ENCODE assay signal across 17 cellular contexts in genomic region chr15:41474436-41474835, GRCh38. TPM values are rescaled to one million over a fixed set of nuclear protein-coding genes. Genes with fewer than 3 reads are reported as not detected.
DNase-seq lines count a peak whose midpoint lies in the region; ATAC-seq and TF ChIP-seq lines count a peak whose summit lies in the region.
"Had no signal": no experiment of that assay in that cellular context is flagged by ENCODE, and none has a peak within 500 bp of the region (broad histone marks: within the 10 kb centered on the region; RNA-seq: fewer than 3 reads in every experiment).

No MANE protein-coding gene starts in this region.

- H3K4me1 ChIP-seq in breast epithelium, result no peaks in the 10 kb centered on the region
- H3K4me1 ChIP-seq in Peyer's patch, result peaks cover 0 to 6% (median 1%) of the 10 kb centered on the region in 4 donors
- H3K4me1 ChIP-seq in right lobe of liver, result peaks cover 0 to 23% (median 8%) of the 10 kb centered on the region in 4 donors
- H3K4me1 ChIP-seq in stomach, result peaks cover 0 to 11% (median 3%) of the 10 kb centered on the region in 4 donors
- H3K4me1 ChIP-seq: SJCRH30 had no signal

- H3K27me3 ChIP-seq in breast epithelium (no peaks in the 10 kb centered on the region), Peyer's patch (no peaks in the 10 kb centered on the region), right lobe of liver (no peaks in the 10 kb centered on the region), stomach (no peaks in the 10 kb centered on the region)
- H3K27me3 ChIP-seq: SJCRH30 had no signal

- no peak overlapping the region for H3K27ac Mint-ChIP-seq in MCF 10A (ENCODE audit: low read depth, unreplicated experiment)
- H3K27ac Mint-ChIP-seq: HFFc6 had no signal

- POLR2A ChIA-PET in MCF 10A (lab: Yijun Ruan, JAX), result interaction anchor here (1.1 kb wide), 1 partner anchor 70 kb away, joined by 3 read pairs; the partner anchor contains the start of gene RPAP1

- no peak for TF ChIP-seq EP300 in stomach (IDR thresholded peaks at IDR 0.05)

- no peaks in the 10 kb centered on the region for H3K9me3 Mint-ChIP-seq in MCF 10A (ENCODE audit: unreplicated experiment)
- H3K9me3 Mint-ChIP-seq: H9, HFFc6 had no signal

- H3K9me3 ChIP-seq in breast epithelium, result no peaks in the 10 kb centered on the region
- H3K9me3 ChIP-seq in Peyer's patch, result no peaks in the 10 kb centered on the region
- H3K9me3 ChIP-seq in right lobe of liver, result no peaks in the 10 kb centered on the region
- no peaks in the 10 kb centered on the region for H3K9me3 ChIP-seq in stomach
- H3K9me3 ChIP-seq: SJCRH30 had no signal

- TF ChIP-seq CTCF in breast epithelium (IDR thresholded peaks at IDR 0.05) (no peak), MCF 10A (IDR thresholded peaks at IDR 0.05; ENCODE audit: unreplicated experiment) (no peak), Peyer's patch (IDR thresholded peaks at IDR 0.05) (peak in 1 of 6 experiments; percentile 16), right lobe of liver (IDR thresholded peaks at IDR 0.05) (peak in 1 of 4 donors; percentile 24), stomach (IDR thresholded peaks at IDR 0.05) (peak in 1 of 7 experiments; percentile 6)

- H3K4me1 Mint-ChIP-seq in MCF 10A (ENCODE audit: insufficient read depth, unreplicated experiment), result peaks cover 18% of the 10 kb centered on the region
- H3K4me1 Mint-ChIP-seq: H9 had no signal

- no peak for DNase-seq in breast epithelium (ENCODE audit: low spot score in 2 of 2)
- no peak for DNase-seq in MCF 10A (ENCODE audit: unreplicated experiment)
- DNase-seq in Peyer's patch, result no peak
- DNase-seq in right lobe of liver, result peak in 2 of 3 donors; percentile 25 to 59
- peak; percentile 47 for DNase-seq in stomach
- no peak for DNase-seq in NCI-H2171 treated with DMSO at 0.1 percent for 48 hours (lab: John Stamatoyannopoulos, UW)
- no peak for DNase-seq in central memory CD4-positive, alpha-beta T cell
- DNase-seq: DMS79, H9, HFFc6, KBM-7, NCI-H1105 treated with DMSO at 0.1 percent for 48 hours, NCI-H2171, NCI-H524 treated with DMSO at 0.1 percent for 48 hours, NCI-H82, SJCRH30 had no signal

- TF ChIP-seq POLR2A in breast epithelium (IDR thresholded peaks at IDR 0.05) (no peak), Peyer's patch (IDR thresholded peaks at IDR 0.05) (no peak), right lobe of liver (IDR thresholded peaks at IDR 0.05) (no peak), stomach (IDR thresholded peaks at IDR 0.05) (no peak)

- H3K4me3 Mint-ChIP-seq in MCF 10A (ENCODE audit: unreplicated experiment), result no peak overlapping the region
- H3K4me3 Mint-ChIP-seq: H9, HFFc6 had no signal

- H3K27ac ChIP-seq in breast epithelium, result peak overlapping the region; percentile 70 to 74
- H3K27ac ChIP-seq in Peyer's patch, result peak overlapping the region in 3 of 4 donors; percentile 20 to 69 (median 33)
- peak overlapping the region; percentile 48 to 91 (median 84) for H3K27ac ChIP-seq in right lobe of liver
- peak overlapping the region; percentile 54 to 78 (median 68) for H3K27ac ChIP-seq in stomach
- H3K27ac ChIP-seq: SJCRH30 had no signal

- ATAC-seq in right lobe of liver (peak; percentile 84 to 92 (median 89)), GM21576 (IDR thresholded peaks at IDR 0.05; ENCODE audit: unreplicated experiment) (no peak)

- no peak overlapping the region for H3K4me3 ChIP-seq in breast epithelium
- no peak overlapping the region for H3K4me3 ChIP-seq in Peyer's patch
- no peak overlapping the region for H3K4me3 ChIP-seq in right lobe of liver
- H3K4me3 ChIP-seq in stomach, result no peak overlapping the region
- H3K4me3 ChIP-seq: SJCRH30 had no signal

- CTCF ChIA-PET in MCF 10A (lab: Yijun Ruan, JAX), result interaction anchor here (0.6 kb wide), 1 partner anchor 33 kb away, joined by 3 read pairs; no protein-coding TSS in a partner anchor

- no TSS peak for BruUV-seq in MCF 10A (replicated peaks; lab: Mats Ljungman, UMichigan)

- no peaks in the 10 kb centered on the region for H3K27me3 Mint-ChIP-seq in MCF 10A (ENCODE audit: insufficient read depth, unreplicated experiment)

- intact Hi-C loops in breast epithelium (cut with DNase I; ENCODE audit: low total_unique reads), result no loop called here
- intact Hi-C loops in MCF 10A (cut with micrococcal nuclease), result no loop called here
- intact Hi-C loops in right lobe of liver (cut with DNase I), result no loop called here
- intact Hi-C loops in stomach (cut with DNase I; ENCODE audit: low total_unique reads), result no loop called here

- H3K36me3 ChIP-seq in breast epithelium (peaks cover 11% of the 10 kb centered on the region), Peyer's patch (peaks cover 0 to 97% (median 2%) of the 10 kb centered on the region in 3 donors), right lobe of liver (peaks cover 0 to 81% (median 29%) of the 10 kb centered on the region in 4 donors), stomach (peaks cover 81 to 100% (median 100%) of the 10 kb centered on the region in 4 donors)

- 43% methylated on average over 4 of the region's 8 CpGs for WGBS in right lobe of liver (ENCODE audit: insufficient coverage, low coverage, low lambda C conversion rate, missing lambda C conversion rate)
- 39 to 89% (median 52%) methylated on average over 8 of the region's 8 CpGs for WGBS in stomach, 5 donors

- peaks cover 97% of the 10 kb centered on the region for H3K36me3 Mint-ChIP-seq in MCF 10A (ENCODE audit: insufficient read depth, unreplicated experiment)

RNA-seq across cellular contexts. Expression of gene ITPKA, which starts 19.2 kb away (rescaled TPM):
- total RNA-seq in breast epithelium (under 1 TPM in 1 of 3 donors, not detected in 2; 0.15 TPM), MCF 10A (2022) (13.5 and 23.4 TPM in 2 replicates), Peyer's patch (10 to 100 TPM; 28.9 to 95.6 (median 93.9) TPM), right lobe of liver (10 to 100 TPM in 2 of 6 experiments, 1 to 10 TPM in 1, under 1 TPM in 3; 0.60 to 15.5 (median 1.4) TPM), stomach (100 to 1,000 TPM in 1 of 5 donors, 10 to 100 TPM in 3, 1 to 10 TPM in 1; 3.6 to 308 (median 30.9) TPM)
- 10 to 100 TPM in 1 of 3 donors, 1 to 10 TPM in 2; 3.0 to 35.7 (median 6.8) TPM for polyA plus RNA-seq in stomach

RNA-seq across cellular contexts. Expression of gene LTK, which starts 39.2 kb away (rescaled TPM):
- total RNA-seq in breast epithelium (under 1 TPM in 2 of 3 donors, not detected in 1; 0.29 to 0.66 TPM), MCF 10A (2022) (0.17 TPM in 1 of 2 replicates, not detected in the other), Peyer's patch (10 to 100 TPM in 3 of 4 donors, not detected in 1; 13.8 to 39.0 (median 26.3) TPM), right lobe of liver (1 to 10 TPM in 4 of 6 experiments, under 1 TPM in 2; 0.56 to 3.3 (median 1.8) TPM), stomach (10 to 100 TPM in 2 of 5 donors, 1 to 10 TPM in 3; 4.9 to 25.2 (median 9.7) TPM)
- 1 to 10 TPM; 1.2 to 3.5 (median 1.7) TPM for polyA plus RNA-seq in stomach

RNA-seq across cellular contexts. Expression of gene RTF1, which starts 57.5 kb away (rescaled TPM):
- 10 to 100 TPM; 33.1 to 49.0 (median 34.2) TPM for total RNA-seq in breast epithelium
- 30.2 and 30.6 TPM in 2 replicates for total RNA-seq in MCF 10A (2022)
- total RNA-seq in Peyer's patch, result 10 to 100 TPM; 15.2 to 33.0 (median 23.8) TPM
- 10 to 100 TPM; 10.5 to 21.5 (median 14.2) TPM for total RNA-seq in right lobe of liver
- total RNA-seq in stomach, result 10 to 100 TPM in 4 of 5 donors, 1 to 10 TPM in 1; 8.8 to 47.9 (median 44.6) TPM
- polyA plus RNA-seq in stomach, result 10 to 100 TPM; 13.4 to 46.0 (median 16.7) TPM

Comparison
In these comparisons a context has a peak if more than half of its experiments do, and no peak if none do; other contexts are left out.
1. DNase-seq: peak in right lobe of liver (2 of 3) and stomach (single experiment); none in breast epithelium (0 of 2), MCF 10A (single experiment), Peyer's patch (0 of 3), NCI-H2171 treated with DMSO at 0.1 percent for 48 hours (single experiment) and central memory CD4-positive, alpha-beta T cell (single experiment).
2. H3K27ac ChIP-seq: peak in every context shown above with its lines; median percentile 84 in right lobe of liver; 72 in breast epithelium; 68 in stomach; 33 in Peyer's patch.